ENCODE assay signal across 22 cellular contexts in the genomic region with DNA sequence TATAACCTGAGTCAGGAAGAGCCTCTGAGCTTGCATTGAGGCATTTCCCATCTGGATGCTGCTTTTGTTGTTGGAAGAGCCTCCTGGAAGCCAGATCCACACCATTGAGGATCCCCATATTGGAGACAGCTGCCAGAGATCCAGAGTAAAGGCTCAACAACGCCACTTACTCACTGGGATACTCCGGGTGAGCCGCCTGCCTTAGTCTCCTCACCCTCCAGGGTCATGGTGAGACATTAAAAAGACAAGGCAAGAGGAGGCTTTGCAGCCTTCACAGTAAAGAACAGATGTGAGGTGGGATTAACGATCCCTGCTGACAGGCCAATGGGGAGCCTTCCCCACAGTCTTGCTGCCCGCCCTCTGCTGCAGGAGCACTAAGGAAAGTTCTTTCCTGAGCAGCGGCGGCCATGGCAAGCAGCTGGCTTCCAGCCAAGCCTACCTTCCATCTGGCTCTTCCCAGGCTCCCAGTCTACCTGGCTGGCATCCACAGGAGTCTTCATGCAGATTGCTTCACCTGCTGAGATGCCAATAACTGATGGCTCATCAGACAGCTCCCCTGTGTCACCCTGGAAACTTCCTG.
DNase-seq lines count a peak whose midpoint lies in the region; ATAC-seq and TF ChIP-seq lines count a peak whose summit lies in the region.
"Had no signal": no experiment of that assay in that cellular context is flagged by ENCODE, and none has a peak within 500 bp of the region (broad histone marks: within the 10 kb centered on the region; RNA-seq: fewer than 3 reads in every experiment).

No MANE protein-coding gene starts in this region.

- DNase-seq in DMS 273 treated with DMSO at 0.1 percent for 48 hours (lab: John Stamatoyannopoulos, UW) (peak; percentile 41), NCI-H1105 treated with DMSO at 0.1 percent for 48 hours (lab: John Stamatoyannopoulos, UW) (peak; percentile 88), NCI-H82 (lab: John Stamatoyannopoulos, UW) (peak; percentile 96), foreskin keratinocyte (peak in 1 of 2 donors; percentile 19), HuH-7.5 (ENCODE audit: low spot score) (no peak)
- DNase-seq in stimulated activated CD4-positive, alpha-beta T cell treated with anti-CD3 and anti-CD28 coated beads, Interleukin-4, amount 100 ng/mL, for 4 hours, result no peak
- DNase-seq in stimulated activated CD4-positive, alpha-beta T cell treated with anti-CD3 and anti-CD28 coated beads, Interleukin-2, amount 100 ng/mL, for 48 hours, result no peak
- DNase-seq: activated CD4-positive, alpha-beta T cell treated with anti-CD3 and anti-CD28 coated beads for 36 hours; activated gamma-delta T cell; activated naive CD8-positive, alpha-beta T cell treated with anti-CD3 and anti-CD28 coated beads, Interleukin-2, amount 50 U/mL, for 24 hours; CD4-positive, CD25-positive, alpha-beta regulatory T cell; foreskin melanocyte; GF-D8; Kasumi-1; PC-9; psoas muscle; stimulated activated CD8-positive, alpha-beta memory T cell treated with anti-CD3 and anti-CD28 coated beads, Interleukin-4, amount 100 ng/mL, for 48 hours; stomach; transverse colon had no signal

- no peak for TF ChIP-seq CTCF in foreskin keratinocyte (conservative IDR thresholded peaks at IDR 0.05)

- ATAC-seq in foreskin keratinocyte (peak; percentile 8), GM21619 (IDR thresholded peaks at IDR 0.05; ENCODE audit: unreplicated experiment) (no peak)
- ATAC-seq: activated CD4-positive, alpha-beta T cell treated with anti-CD3 and anti-CD28 coated beads for 36 hours; activated naive CD8-positive, alpha-beta T cell treated with anti-CD3 and anti-CD28 coated beads, Interleukin-2, amount 50 U/mL, for 24 hours; psoas muscle had no signal

- no peaks in the 10 kb centered on the region for H3K27me3 ChIP-seq in foreskin keratinocyte
- H3K27me3 ChIP-seq: transverse colon had no signal

- no peak overlapping the region for H3K27ac ChIP-seq in foreskin keratinocyte
- H3K27ac ChIP-seq: neutrophil, PC-9, psoas muscle, SJCRH30, stomach, transverse colon had no signal

- no peaks in the 10 kb centered on the region for H3K4me1 ChIP-seq in foreskin keratinocyte
- H3K4me1 ChIP-seq: psoas muscle, SJCRH30, stomach, transverse colon had no signal

Comparison
In these comparisons a context has a peak if more than half of its experiments do, and no peak if none do; other contexts are left out.
1. DNase-seq: peak in DMS 273 treated with DMSO at 0.1 percent for 48 hours (single experiment), NCI-H1105 treated with DMSO at 0.1 percent for 48 hours (single experiment) and NCI-H82 (single experiment); none in stimulated activated CD4-positive, alpha-beta T cell treated with anti-CD3 and anti-CD28 coated beads, Interleukin-4, amount 100 ng/mL, for 4 hours (0 of 2), HuH-7.5 (single experiment) and stimulated activated CD4-positive, alpha-beta T cell treated with anti-CD3 and anti-CD28 coated beads, Interleukin-2, amount 100 ng/mL, for 48 hours (0 of 2).